Comparison of ENCODE assay signal across 22 cellular contexts in the genomic region with DNA sequence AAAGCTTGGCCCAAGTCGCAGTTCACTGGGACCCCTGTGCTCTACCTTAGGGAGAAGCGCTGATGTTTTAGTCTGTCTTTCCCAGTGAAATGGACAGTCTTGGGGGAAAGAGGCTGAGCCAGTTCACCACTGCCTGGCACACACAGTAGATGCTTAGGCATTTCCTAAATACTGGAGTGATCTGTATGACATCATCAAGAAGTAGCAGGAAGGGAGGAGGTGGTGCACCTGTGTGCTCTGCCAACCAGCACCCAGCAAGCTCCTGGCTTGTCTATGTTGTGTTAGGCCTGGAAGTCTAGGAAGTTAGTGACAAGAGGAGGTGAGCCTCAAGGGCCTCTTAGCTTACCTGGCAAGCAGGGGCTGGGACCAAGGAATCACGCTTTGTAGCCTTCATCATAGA.
"Had no signal": no experiment of that assay in that cellular context is flagged by ENCODE, and none has a peak within 500 bp of the region (broad histone marks: within the 10 kb centered on the region; RNA-seq: fewer than 3 reads in every experiment).

No MANE protein-coding gene starts in this region.

- H3K4me3 Mint-ChIP-seq: activated CD4-positive, alpha-beta memory T cell treated with anti-CD3 and anti-CD28 coated beads for 36 hours; activated CD4-positive, alpha-beta T cell treated with anti-CD3 and anti-CD28 coated beads for 36 hours; activated CD8-positive, alpha-beta memory T cell treated with anti-CD3 and anti-CD28 coated beads, Interleukin-2, amount 10 ng/mL, durations not matched to agents 7 days and 5 days; activated naive CD8-positive, alpha-beta T cell treated with anti-CD3 and anti-CD28 coated beads for 36 hours; activated T-helper 17 cell treated with anti-CD3 and anti-CD28 coated beads, Interleukin-2, amount 50 U/mL, for 72 hours; neural crest cell; stimulated activated naive CD8-positive, alpha-beta T cell treated with anti-CD3 and anti-CD28 coated beads, Interleukin-15, amount 100 ng/mL, for 72 hours; T-cell; WTC11 had no signal

- H3K36me3 Mint-ChIP-seq: activated CD4-positive, alpha-beta memory T cell treated with anti-CD3 and anti-CD28 coated beads for 36 hours; activated CD8-positive, alpha-beta memory T cell treated with anti-CD3 and anti-CD28 coated beads, Interleukin-2, amount 10 ng/mL, durations not matched to agents 7 days and 5 days; activated naive CD8-positive, alpha-beta T cell treated with anti-CD3 and anti-CD28 coated beads for 36 hours; T-cell; WTC11 had no signal

- H3K27ac Mint-ChIP-seq: activated CD4-positive, alpha-beta memory T cell treated with anti-CD3 and anti-CD28 coated beads for 36 hours; activated CD4-positive, alpha-beta T cell treated with anti-CD3 and anti-CD28 coated beads for 36 hours; activated CD8-positive, alpha-beta memory T cell treated with anti-CD3 and anti-CD28 coated beads, Interleukin-2, amount 10 ng/mL, durations not matched to agents 7 days and 5 days; activated naive CD8-positive, alpha-beta T cell treated with anti-CD3 and anti-CD28 coated beads for 36 hours; activated T-helper 17 cell treated with anti-CD3 and anti-CD28 coated beads, Interleukin-2, amount 50 U/mL, for 72 hours; T-cell; WTC11 had no signal

- H3K27me3 ChIP-seq: esophagus squamous epithelium had no signal

- H3K27ac ChIP-seq: esophagus squamous epithelium, psoas muscle had no signal

- H3K27me3 Mint-ChIP-seq: activated naive CD8-positive, alpha-beta T cell treated with anti-CD3 and anti-CD28 coated beads for 36 hours; activated T-helper 17 cell treated with anti-CD3 and anti-CD28 coated beads, Interleukin-2, amount 50 U/mL, for 72 hours; stimulated activated naive CD8-positive, alpha-beta T cell treated with anti-CD3 and anti-CD28 coated beads, Interleukin-15, amount 100 ng/mL, for 72 hours; T-cell had no signal

- H3K36me3 ChIP-seq: esophagus squamous epithelium had no signal

- ATAC-seq: activated CD4-positive, alpha-beta T cell treated with anti-CD3 and anti-CD28 coated beads for 36 hours; activated CD8-positive, alpha-beta memory T cell treated with anti-CD3 and anti-CD28 coated beads, Interleukin-2, amount 10 ng/mL, durations not matched to agents 7 days and 5 days; activated T-helper 17 cell treated with anti-CD3 and anti-CD28 coated beads, Interleukin-2, amount 50 U/mL, for 72 hours; left lobe of liver; psoas muscle; stimulated activated naive CD8-positive, alpha-beta T cell treated with anti-CD3 and anti-CD28 coated beads, Interleukin-15, amount 100 ng/mL, for 72 hours; T-cell; WTC11 had no signal

- H3K9me3 Mint-ChIP-seq: activated CD4-positive, alpha-beta memory T cell treated with anti-CD3 and anti-CD28 coated beads for 36 hours; activated naive CD8-positive, alpha-beta T cell treated with anti-CD3 and anti-CD28 coated beads for 36 hours; activated T-helper 17 cell treated with anti-CD3 and anti-CD28 coated beads, Interleukin-2, amount 50 U/mL, for 72 hours; neural crest cell; stimulated activated naive CD8-positive, alpha-beta T cell treated with anti-CD3 and anti-CD28 coated beads, Interleukin-15, amount 100 ng/mL, for 72 hours; T-cell; WTC11 had no signal

- H3K4me3 ChIP-seq: esophagus squamous epithelium, psoas muscle, smooth muscle cell had no signal

- H3K4me1 Mint-ChIP-seq: activated CD4-positive, alpha-beta T cell treated with anti-CD3 and anti-CD28 coated beads for 36 hours; activated CD8-positive, alpha-beta memory T cell treated with anti-CD3 and anti-CD28 coated beads, Interleukin-2, amount 10 ng/mL, durations not matched to agents 7 days and 5 days; activated naive CD8-positive, alpha-beta T cell treated with anti-CD3 and anti-CD28 coated beads for 36 hours; activated T-helper 17 cell treated with anti-CD3 and anti-CD28 coated beads, Interleukin-2, amount 50 U/mL, for 72 hours; stimulated activated naive CD8-positive, alpha-beta T cell treated with anti-CD3 and anti-CD28 coated beads, Interleukin-15, amount 100 ng/mL, for 72 hours; T-cell had no signal

- H3K9me3 ChIP-seq: esophagus squamous epithelium, psoas muscle had no signal

- DNase-seq: activated CD4-positive, alpha-beta memory T cell treated with anti-CD3 and anti-CD28 coated beads for 36 hours; activated CD4-positive, alpha-beta T cell treated with anti-CD3 and anti-CD28 coated beads for 36 hours; activated CD8-positive, alpha-beta memory T cell treated with anti-CD3 and anti-CD28 coated beads, Interleukin-2, amount 10 ng/mL, durations not matched to agents 7 days and 5 days; activated naive CD4-positive, alpha-beta T cell; activated naive CD8-positive, alpha-beta T cell treated with anti-CD3 and anti-CD28 coated beads for 36 hours; amniotic stem cell; cortex of kidney; effector CD4-positive, alpha-beta T cell; esophagus squamous epithelium; hippocampal formation; islet precursor cell; mammary epithelial cell; psoas muscle; stimulated activated CD4-positive, alpha-beta T cell treated with anti-CD3 and anti-CD28 coated beads, Interleukin-4, amount 100 ng/mL, for 1 hour; stimulated activated naive CD8-positive, alpha-beta T cell treated with anti-CD3 and anti-CD28 coated beads, Interleukin-15, amount 100 ng/mL, for 72 hours; T-cell; trophoblast cell had no signal
